In genomic region chr10:25875555-25876165, GRCh38 we compare ENCODE assay signal across 8 cellular contexts. TPM values are rescaled to one million over a fixed set of nuclear protein-coding genes. Genes with fewer than 3 reads are reported as not detected.
A peak's percentile ranks its signal among the peaks of the same experiment; 100 is the strongest.
DNase-seq lines count a peak whose midpoint lies in the region; ATAC-seq lines count a peak whose summit lies in the region.

No MANE protein-coding gene starts in this region.

- DNase-seq in C1 segment of cervical spinal cord (lab: John Stamatoyannopoulos, UW) (peak in 10 of 14 donors; percentile 3 to 64 (median 24)), GM19238 (ENCODE audit: insufficient read length, low spot score) (peak; percentile 33), NCI-H226 (peak; percentile 41), cerebellum (ENCODE audit: low spot score) (peak; percentile 34), left lobe of liver (ENCODE audit: low spot score) (peak; percentile 68)
- peak; percentile 16 for DNase-seq in activated CD4-positive, CD25-positive, alpha-beta regulatory T cell treated with anti-CD3 and anti-CD28 coated beads, Interleukin-2, amount 50 U/mL, for 16 hours (ENCODE audit: low read depth, low spot score)
- DNase-seq in stimulated activated CD4-positive, alpha-beta T cell treated with anti-CD3 and anti-CD28 coated beads, Interleukin-4, amount 100 ng/mL, for 4 hours = peak; percentile 39 to 57

- ATAC-seq in HG03280 (IDR thresholded peaks at IDR 0.05; ENCODE audit: unreplicated experiment) (peak; percentile 92), left lobe of liver (peak; percentile 100)

RNA-seq across cellular contexts. Expression of gene MYO3A, which starts 58.4 kb away (rescaled TPM):
- total RNA-seq in cerebellum (6.0 TPM), left lobe of liver (0.10 TPM)

Comparison
In these comparisons a context has a peak if more than half of its experiments do, and no peak if none do; other contexts are left out.
1. Peak in every context shown above with its lines: DNase-seq and ATAC-seq.
2. DNase-seq: peak in every context shown above with its lines; median percentile 68 in left lobe of liver; 48 in stimulated activated CD4-positive, alpha-beta T cell treated with anti-CD3 and anti-CD28 coated beads, Interleukin-4, amount 100 ng/mL, for 4 hours; 41 in NCI-H226; 34 in cerebellum; 33 in GM19238; 24 in C1 segment of cervical spinal cord; 16 in activated CD4-positive, CD25-positive, alpha-beta regulatory T cell treated with anti-CD3 and anti-CD28 coated beads, Interleukin-2, amount 50 U/mL, for 16 hours.